In genomic region chr1:32331549-32331948, GRCh38 we compare ENCODE assay signal across 16 cellular contexts. TPM values are rescaled to one million over a fixed set of nuclear protein-coding genes. Genes with fewer than 3 reads are reported as not detected.
DNase-seq lines count a peak whose midpoint lies in the region; TF ChIP-seq lines count a peak whose summit lies in the region.
"Had no signal": no experiment of that assay in that cellular context is flagged by ENCODE, and none has a peak within 500 bp of the region (broad histone marks: within the 10 kb centered on the region; RNA-seq: fewer than 3 reads in every experiment).

No MANE protein-coding gene starts in this region.

- peaks cover 3% of the 10 kb centered on the region; the same call in 1 of the 2 replicates for H3K36me3 ChIP-seq in Caco-2 (ENCODE audit: control insufficient read depth, insufficient read depth, low read length)
- peaks cover 82% of the 10 kb centered on the region for H3K36me3 ChIP-seq in HUES48 (ENCODE audit: control insufficient read depth, insufficient read depth, low read length)
- H3K36me3 ChIP-seq in smooth muscle cell (ENCODE audit: low read depth), result peaks cover 3% of the 10 kb centered on the region
- peaks cover 56% of the 10 kb centered on the region for H3K36me3 ChIP-seq in H7 (replicated peaks; ENCODE audit: control insufficient read depth, insufficient read depth, low read length)

- H3F3A ChIP-seq in smooth muscle cell (ENCODE audit: low read depth), result peaks cover 24% of the 10 kb centered on the region

- H3K9me3 ChIP-seq in Caco-2 (no peaks in the 10 kb centered on the region), HUES48 (ENCODE audit: control insufficient read depth, insufficient read depth, low read length) (no peaks in the 10 kb centered on the region), smooth muscle cell (replicated peaks; ENCODE audit: low read depth) (no peaks in the 10 kb centered on the region)
- H3K9me3 ChIP-seq: BE2C had no signal

- H3K27ac ChIP-seq in HUES48 (ENCODE audit: low read depth, low read length) (peak overlapping the region; percentile 74), dorsolateral prefrontal cortex (peak overlapping the region in 54 of 59 donors; percentile 40 to 100 (median 93)), smooth muscle cell (ENCODE audit: low read depth) (peak overlapping the region; percentile 64)
- H3K27ac ChIP-seq: parathyroid adenoma had no signal

- no peak overlapping the region for H3K4me3 Mint-ChIP-seq in Caco-2 (ENCODE audit: unreplicated experiment)

- CTCF ChIA-PET in Caco-2 (lab: Charles Lee), result no interaction called here

- peaks cover 21% of the 10 kb centered on the region for H3K4me1 Mint-ChIP-seq in Caco-2 (ENCODE audit: low read depth, unreplicated experiment)

- peak overlapping the region; percentile 40 for H3K27ac Mint-ChIP-seq in Caco-2 (ENCODE audit: unreplicated experiment)

- peaks cover 82% of the 10 kb centered on the region for H3K36me3 Mint-ChIP-seq in Caco-2 (ENCODE audit: insufficient read depth, unreplicated experiment)

- H4K20me1 ChIP-seq in smooth muscle cell (ENCODE audit: low read depth), result peaks cover 54% of the 10 kb centered on the region

- H3K4me2 ChIP-seq in smooth muscle cell, result no peak overlapping the region

- no peaks in the 10 kb centered on the region for H3K27me3 ChIP-seq in Caco-2 (replicated peaks; ENCODE audit: control insufficient read depth, insufficient read depth, low read length)
- H3K27me3 ChIP-seq in HUES48 (ENCODE audit: control insufficient read depth, insufficient read depth, low read length), result no peaks in the 10 kb centered on the region
- H3K27me3 ChIP-seq in dorsolateral prefrontal cortex, result no peaks in the 10 kb centered on the region
- no peaks in the 10 kb centered on the region for H3K27me3 ChIP-seq in smooth muscle cell (ENCODE audit: low read depth)
- peaks cover 2% of the 10 kb centered on the region; the same call in 1 of the 2 replicates for H3K27me3 ChIP-seq in H7 (ENCODE audit: control insufficient read depth, insufficient read depth, low read length)
- H3K27me3 ChIP-seq: BE2C had no signal

- no peak for TF ChIP-seq CTCF in Caco-2 (IDR thresholded peaks at IDR 0.05; ENCODE audit: insufficient read depth in 1 of 2, low read depth in 1 of 2, low read length in 1 of 2, severe bottlenecking in 1 of 2, unreplicated experiment in 1 of 2)
- no peak for TF ChIP-seq CTCF in dorsolateral prefrontal cortex (IDR thresholded peaks at IDR 0.05 in 54 of 56, conservative IDR thresholded peaks at IDR 0.05 in 2 of 56; ENCODE audit: low read depth in 1 of 56, partially characterized antibody in 56 of 56)
- no peak for TF ChIP-seq CTCF in smooth muscle cell (IDR thresholded peaks at IDR 0.05; ENCODE audit: borderline replicate concordance, insufficient read depth, poor library complexity, severe bottlenecking)

- POLR2A ChIA-PET in Caco-2 (lab: Charles Lee), result interaction anchor here (1.0 to 1.3 kb wide), 4 partner anchors 10 to 116 kb away, joined by 3 to 6 read pairs (median 4); no protein-coding TSS in a partner anchor

- 96% methylated on average over 12 of the region's 12 CpGs for WGBS in smooth muscle cell (ENCODE audit: low lambda C conversion rate)

- no TSS peak for BruUV-seq in Caco-2 (replicated peaks; lab: Mats Ljungman, UMichigan)

- H3K27me3 Mint-ChIP-seq in Caco-2 (ENCODE audit: insufficient read depth, unreplicated experiment), result no peaks in the 10 kb centered on the region

- H3K9ac ChIP-seq in HUES48 (ENCODE audit: low read depth, low read length), result no peak overlapping the region
- no peak overlapping the region for H3K9ac ChIP-seq in smooth muscle cell (ENCODE audit: low read depth)
- H3K9ac ChIP-seq: parathyroid adenoma had no signal

- H3K4me3 ChIP-seq in Caco-2 (ENCODE audit: low read depth, low read length), result no peak overlapping the region
- H3K4me3 ChIP-seq in HUES48 (ENCODE audit: low read depth, low read length), result no peak overlapping the region
- H3K4me3 ChIP-seq in dorsolateral prefrontal cortex, result no peak overlapping the region
- H3K4me3 ChIP-seq in smooth muscle cell, result no peak overlapping the region
- no peak overlapping the region for H3K4me3 ChIP-seq in H7 (ENCODE audit: insufficient read depth, low read depth, low read length)

- H3K79me2 ChIP-seq in smooth muscle cell (ENCODE audit: low read depth), result peaks cover 24% of the 10 kb centered on the region
- H3K79me2 ChIP-seq: parathyroid adenoma had no signal

- H3K9me3 Mint-ChIP-seq in Caco-2 (ENCODE audit: unreplicated experiment), result no peaks in the 10 kb centered on the region

- H3K4me1 ChIP-seq in Caco-2 (peaks cover 22% of the 10 kb centered on the region), HUES48 (ENCODE audit: control insufficient read depth, insufficient read depth, low read length) (peaks cover 25% of the 10 kb centered on the region), smooth muscle cell (ENCODE audit: low read depth) (peaks cover 24% of the 10 kb centered on the region)
- H3K4me1 ChIP-seq: BE2C, parathyroid adenoma had no signal

- no peak for DNase-seq in Caco-2
- peak in 1 of 10 donors; percentile 0 for DNase-seq in dorsolateral prefrontal cortex
- no peak for DNase-seq in smooth muscle cell (lab: John Stamatoyannopoulos, UW; ENCODE audit: unreplicated experiment)
- DNase-seq in H7, result no peak
- DNase-seq in NCI-H2196 treated with DMSO at 0.1 percent for 48 hours (lab: John Stamatoyannopoulos, UW; ENCODE audit: unreplicated experiment), result no peak
- no peak for DNase-seq in stimulated activated CD4-positive, alpha-beta T cell treated with anti-CD3 and anti-CD28 coated beads, Interleukin-4, amount 100 ng/mL, for 4 hours
- no peak for DNase-seq in DMS153 treated with DMSO at 0.1 percent for 48 hours (lab: John Stamatoyannopoulos, UW; ENCODE audit: unreplicated experiment)
- DNase-seq: activated naive CD4-positive, alpha-beta T cell treated with Interleukin-2 at 50 U/mL for 16 hours; BE2C; DMS79; left cardiac atrium; NCI-H187; OCI-M1 had no signal

- intact Hi-C loops in Caco-2 (cut with micrococcal nuclease; ENCODE audit: unreplicated experiment), result no loop called here
- intact Hi-C loops in dorsolateral prefrontal cortex (cut with DNase I), result loop anchor here in 1 of 2 donors (5.0 kb wide), 2 partner anchors 39 to 134 kb away; partner anchors contain the start of gene HDAC1

- H2AFZ ChIP-seq in smooth muscle cell (ENCODE audit: low read depth), result no peak overlapping the region
- H2AFZ ChIP-seq: parathyroid adenoma had no signal

RNA-seq across cellular contexts. Expression of gene MARCKSL1, which starts 4.5 kb away (rescaled TPM):
- 150 and 159 TPM in 2 replicates for total RNA-seq in Caco-2 (2022)
- 100 to 1,000 TPM in 117 of 120 experiments, 10 to 100 TPM in 3; 90.1 to 633 (median 196) TPM for total RNA-seq in dorsolateral prefrontal cortex
- 108 and 126 TPM in 2 replicates for total RNA-seq in smooth muscle cell
- 358 and 389 TPM in 2 replicates for polyA plus RNA-seq in smooth muscle cell
- 478 and 603 TPM in 2 replicates for total RNA-seq in H7 (2014; rRNA removed; shearing (Covaris generic))

RNA-seq across cellular contexts. Expression of gene FAM229A, which starts 30.7 kb away (rescaled TPM):
- total RNA-seq in Caco-2 (2022), result 2.1 and 2.6 TPM in 2 replicates
- total RNA-seq in dorsolateral prefrontal cortex, result 10 to 100 TPM in 59 of 120 experiments, 1 to 10 TPM in 61; 4.0 to 24.0 (median 9.9) TPM
- 1.6 and 10.0 TPM in 2 replicates for total RNA-seq in smooth muscle cell
- polyA plus RNA-seq in smooth muscle cell, result 9.6 and 11.1 TPM in 2 replicates
- total RNA-seq in H7 (2014; rRNA removed; shearing (Covaris generic)), result 4.0 and 8.2 TPM in 2 replicates

RNA-seq across cellular contexts. Expression of gene TSSK3, which starts 30.8 kb away (rescaled TPM):
- total RNA-seq in Caco-2 (2022) (2.5 and 2.6 TPM in 2 replicates), dorsolateral prefrontal cortex (10 to 100 TPM in 8 of 120 experiments, 1 to 10 TPM in 111, not detected in 1; 1.2 to 16.0 (median 5.1) TPM), smooth muscle cell (not detected in 2 replicates)
- 0.31 and 1.3 TPM in 2 replicates for polyA plus RNA-seq in smooth muscle cell
- 1.2 and 3.7 TPM in 2 replicates for total RNA-seq in H7 (2014; rRNA removed; shearing (Covaris generic))
- total RNA-seq: mononuclear cell had no signal

RNA-seq across cellular contexts. Expression of gene HDAC1, which starts 39.7 kb away (rescaled TPM):
- 116 and 117 TPM in 2 replicates for total RNA-seq in Caco-2 (2022)
- 10 to 100 TPM; 16.3 to 56.0 (median 29.8) TPM for total RNA-seq in dorsolateral prefrontal cortex
- 29.3 and 40.5 TPM in 2 replicates for total RNA-seq in smooth muscle cell
- 48.8 and 51.7 TPM in 2 replicates for polyA plus RNA-seq in smooth muscle cell
- 133 and 151 TPM in 2 replicates for total RNA-seq in H7 (2014; rRNA removed; shearing (Covaris generic))
